ENCODE assay signal across 8 cellular contexts in the genomic region with DNA sequence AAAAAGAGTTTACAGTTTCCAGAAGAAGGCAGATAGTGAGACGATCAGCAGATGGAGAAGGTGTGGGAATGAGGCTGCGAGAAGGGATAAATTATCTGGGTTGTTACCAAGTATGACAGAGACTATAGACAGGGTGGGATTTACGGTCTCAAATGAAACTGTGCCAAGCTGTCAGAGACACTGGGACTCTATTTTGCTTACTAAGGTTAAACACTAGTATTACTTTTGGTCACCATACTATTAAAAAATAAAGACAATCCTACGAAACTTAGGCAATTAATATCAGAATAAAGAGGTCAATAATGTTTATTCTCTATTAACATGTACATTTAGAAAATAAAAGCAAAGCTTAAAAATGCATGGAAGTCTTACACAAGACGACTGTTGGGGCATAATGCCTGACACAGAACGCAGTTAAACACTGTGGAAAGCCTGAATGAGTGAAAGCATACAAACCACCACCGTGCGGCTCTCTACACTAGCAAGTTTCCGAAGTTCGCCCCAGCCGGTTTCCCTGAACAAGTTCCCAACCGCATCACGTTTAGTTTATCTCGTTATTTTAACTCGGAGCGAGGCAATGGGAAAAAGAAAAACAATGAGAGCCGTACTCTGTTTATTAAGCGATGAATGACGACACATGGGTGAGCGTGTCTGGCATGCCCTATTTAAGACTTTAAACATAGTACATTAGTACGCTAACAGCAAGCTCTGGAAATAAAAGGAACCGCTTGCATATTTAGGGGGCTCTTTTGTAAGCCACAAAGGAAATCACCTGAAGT. TPM values are rescaled to one million over a fixed set of nuclear protein-coding genes. Genes with fewer than 3 reads are reported as not detected.
DNase-seq lines count a peak whose midpoint lies in the region; ATAC-seq and TF ChIP-seq lines count a peak whose summit lies in the region.

No MANE protein-coding gene starts in this region.

- 0 out of 2 replicates have a peak, but pooled peaks cover 5% of the 10 kb centered on the region for H3K9me3 ChIP-seq in BLaER1
- H3K9me3 ChIP-seq in osteoblast (ENCODE audit: low read depth, low read length), result no peaks in the 10 kb centered on the region

- H3K4me3 Mint-ChIP-seq in glutamatergic neuron (ENCODE audit: unreplicated experiment) (peak overlapping the region; percentile 88), type B pancreatic cell (peak overlapping the region; percentile 92)

- H3K36me3 Mint-ChIP-seq in glutamatergic neuron (ENCODE audit: unreplicated experiment) (peaks cover 4% of the 10 kb centered on the region), type B pancreatic cell (peaks cover 5% of the 10 kb centered on the region)

- H3K4me3 ChIP-seq in BLaER1 (peak overlapping the region; percentile 81), osteoblast (ENCODE audit: insufficient read depth, low read length) (peak overlapping the region; percentile 83)

- H3K4me2 ChIP-seq in BLaER1 (peak overlapping the region; percentile 84), osteoblast (ENCODE audit: insufficient read depth, low read length) (peak overlapping the region; percentile 84)

- H3K4me1 ChIP-seq in BLaER1, result peaks cover 34% of the 10 kb centered on the region
- peaks cover 4% of the 10 kb centered on the region for H3K4me1 ChIP-seq in osteoblast (ENCODE audit: insufficient read depth, low read length)

- H3K4me1 Mint-ChIP-seq in glutamatergic neuron (ENCODE audit: low read depth, unreplicated experiment), result no peaks in the 10 kb centered on the region
- H3K4me1 Mint-ChIP-seq in type B pancreatic cell (ENCODE audit: unreplicated experiment), result peaks cover 9% of the 10 kb centered on the region

- TF ChIP-seq CTCF in glutamatergic neuron (IDR thresholded peaks at IDR 0.05; ENCODE audit: partially characterized antibody, unreplicated experiment) (no peak), osteoblast (IDR thresholded peaks at IDR 0.05; ENCODE audit: extremely low read depth, low read depth, low read length) (peak; percentile 32), type B pancreatic cell (conservative IDR thresholded peaks at IDR 0.05) (peak; percentile 41)

- peak overlapping the region; percentile 82 for H3K9ac ChIP-seq in BLaER1

- no peaks in the 10 kb centered on the region for H3K9me3 Mint-ChIP-seq in glutamatergic neuron (ENCODE audit: unreplicated experiment)
- peaks cover 5% of the 10 kb centered on the region for H3K9me3 Mint-ChIP-seq in type B pancreatic cell

- H4K20me1 ChIP-seq in BLaER1 (no peaks in the 10 kb centered on the region), osteoblast (ENCODE audit: insufficient read depth, low read length) (no peaks in the 10 kb centered on the region)

- peak overlapping the region; percentile 95 for H2AFZ ChIP-seq in osteoblast (ENCODE audit: low read length)

- DNase-seq in OCI-M2 (lab: John Stamatoyannopoulos, UW; ENCODE audit: unreplicated experiment) (peak; percentile 32), glutamatergic neuron (peak; percentile 25), osteoblast (ENCODE audit: insufficient read length, low spot score, missing footprints) (peak; percentile 75), type B pancreatic cell (ENCODE audit: extremely low spot score, unreplicated experiment) (no peak)
- peak; percentile 35 for DNase-seq in activated naive CD4-positive, alpha-beta T cell treated with anti-CD3 and anti-CD28 coated beads, Interleukin-2, amount 50 U/mL, for 16 hours

- H3K36me3 ChIP-seq in BLaER1, result peaks cover 40% of the 10 kb centered on the region
- no peaks in the 10 kb centered on the region for H3K36me3 ChIP-seq in osteoblast (ENCODE audit: insufficient read depth, low read length)

- H3K27ac ChIP-seq in BLaER1 (peak overlapping the region; percentile 76), osteoblast (ENCODE audit: low read depth, low read length) (peak overlapping the region; percentile 34)

- peaks cover 16% of the 10 kb centered on the region for H3K27me3 ChIP-seq in BLaER1
- no peaks in the 10 kb centered on the region for H3K27me3 ChIP-seq in osteoblast (ENCODE audit: insufficient read depth, low read length)

- peaks cover 4% of the 10 kb centered on the region for H3K79me2 ChIP-seq in osteoblast (ENCODE audit: insufficient read depth, low read length)

- peak; percentile 38 for ATAC-seq in GM18909 (IDR thresholded peaks at IDR 0.05; ENCODE audit: poor library complexity, unreplicated experiment)
- ATAC-seq in HG03354 (IDR thresholded peaks at IDR 0.05; ENCODE audit: poor library complexity, severe bottlenecking, unreplicated experiment), result peak; percentile 39

- H3K27me3 Mint-ChIP-seq in glutamatergic neuron (ENCODE audit: unreplicated experiment) (no peaks in the 10 kb centered on the region), type B pancreatic cell (peaks cover 7% of the 10 kb centered on the region)

- H3K27ac Mint-ChIP-seq in glutamatergic neuron (ENCODE audit: unreplicated experiment) (no peak overlapping the region), type B pancreatic cell (peak overlapping the region; percentile 87)

RNA-seq across cellular contexts. Expression of gene CC2D2B, which starts 0.9 kb away (rescaled TPM):
- total RNA-seq in glutamatergic neuron (ENCODE audit: unreplicated experiment) (not detected), osteoblast (0.36 and 0.88 TPM in 2 replicates), type B pancreatic cell (ENCODE audit: low replicate concordance) (0.24 and 0.34 TPM in 2 replicates)
